ENCODE assay signal across 20 cellular contexts in genomic region chr13:111537115-111537728, GRCh38.
"Had no signal": no experiment of that assay in that cellular context is flagged by ENCODE, and none has a peak within 500 bp of the region (broad histone marks: within the 10 kb centered on the region; RNA-seq: fewer than 3 reads in every experiment).

No MANE protein-coding gene starts in this region.

- H3K4me3 ChIP-seq: cardiac muscle cell, lung, mucosa of descending colon, ovary, sigmoid colon, suprapubic skin, transverse colon, vagina had no signal

- H3K36me3 Mint-ChIP-seq: memory B cell, naive B cell had no signal

- H3K36me3 ChIP-seq: cardiac muscle cell, ovary, sigmoid colon, suprapubic skin, transverse colon, vagina had no signal

- H3K9me3 ChIP-seq: mucosa of descending colon, ovary, sigmoid colon, suprapubic skin, transverse colon, vagina had no signal

- H3K4me1 ChIP-seq: sigmoid colon, transverse colon, vagina had no signal

- DNase-seq: cerebellar nuclear complex; cortex of kidney; left ventricle myocardium superior; mucosa of descending colon; naive B cell; occipital lobe; ovary; sigmoid colon; stimulated activated CD4-positive, alpha-beta T cell treated with anti-CD3 and anti-CD28 coated beads, Interleukin-2, amount 100 ng/mL, for 48 hours; stimulated activated naive CD4-positive, alpha-beta T cell; stimulated activated naive CD8-positive, alpha-beta T cell treated with anti-CD3 and anti-CD28 coated beads, Interleukin-15, amount 100 ng/mL, for 72 hours; transverse colon had no signal

- H3K27me3 ChIP-seq: ovary, vagina had no signal

- H3K4me3 Mint-ChIP-seq: memory B cell; nephron; stimulated activated naive CD8-positive, alpha-beta T cell treated with anti-CD3 and anti-CD28 coated beads, Interleukin-15, amount 100 ng/mL, for 72 hours had no signal

- ATAC-seq: left ventricle myocardium superior; mucosa of descending colon; stimulated activated naive CD8-positive, alpha-beta T cell treated with anti-CD3 and anti-CD28 coated beads, Interleukin-15, amount 100 ng/mL, for 72 hours had no signal

- H3K4me1 Mint-ChIP-seq: memory B cell, nephron had no signal

- H3K27ac Mint-ChIP-seq: memory B cell, naive B cell, nephron had no signal

- FAIRE-seq: frontal cortex, keratinocyte had no signal

- H3K9me3 Mint-ChIP-seq: memory B cell; nephron; stimulated activated naive CD8-positive, alpha-beta T cell treated with anti-CD3 and anti-CD28 coated beads, Interleukin-15, amount 100 ng/mL, for 72 hours had no signal

- H3K27ac ChIP-seq: cardiac muscle cell, ovary, sigmoid colon, suprapubic skin, transverse colon, vagina had no signal
